In genomic region chr4:86558799-86559198, GRCh38 we compare ENCODE assay signal across 29 cellular contexts. TPM values are rescaled to one million over a fixed set of nuclear protein-coding genes. Genes with fewer than 3 reads are reported as not detected.
DNase-seq lines count a peak whose midpoint lies in the region; ATAC-seq and TF ChIP-seq lines count a peak whose summit lies in the region.
"Had no signal": no experiment of that assay in that cellular context is flagged by ENCODE, and none has a peak within 500 bp of the region (broad histone marks: within the 10 kb centered on the region; RNA-seq: fewer than 3 reads in every experiment).

No MANE protein-coding gene starts in this region.

- no peak overlapping the region for H3K9ac ChIP-seq in SK-N-MC (ENCODE audit: insufficient read length)

- H3K9me3 Mint-ChIP-seq in CD4-positive, alpha-beta memory T cell = peaks cover 0 to 4% (median 0%) of the 10 kb centered on the region in 8 donors
- H3K9me3 Mint-ChIP-seq: CD8-positive, alpha-beta T cell had no signal

- no peak overlapping the region for H3K4me3 Mint-ChIP-seq in CD4-positive, alpha-beta memory T cell
- H3K4me3 Mint-ChIP-seq: CD8-positive, alpha-beta T cell; natural killer cell had no signal

- H3K4me3 ChIP-seq in A673 (ENCODE audit: low read depth, low read length, poor library complexity, severe bottlenecking) (no peak overlapping the region), SK-N-MC (no peak overlapping the region)
- no peak overlapping the region for H3K4me3 ChIP-seq in CD4-positive, alpha-beta memory T cell (ENCODE audit: low read length in 2 of 2)
- H3K4me3 ChIP-seq: adrenal gland, coronary artery, esophagus muscularis mucosa, MG63, PC-9, tibial nerve had no signal

- DNase-seq in A673 (ENCODE audit: low spot score) (no peak), LoVo (ENCODE audit: low spot score) (peak; percentile 56), SK-N-MC (ENCODE audit: low read depth, low spot score) (no peak), foreskin keratinocyte (peak; percentile 75 to 89), globus pallidus (ENCODE audit: low spot score) (no peak), activated T-cell treated with anti-CD3 and anti-CD28 coated beads for 4 hours (no peak)
- DNase-seq in CD4-positive, alpha-beta memory T cell = no peak
- DNase-seq: activated CD4-positive, alpha-beta T cell treated with anti-CD3 and anti-CD28 coated beads for 48 hours; activated naive CD4-positive, alpha-beta T cell treated with Interleukin-2 at 50 U/mL for 16 hours; activated T-cell treated with anti-CD3 and anti-CD28 coated beads, Interleukin-2, amount 50 U/mL, for 48 hours; adrenal gland; CD8-positive, alpha-beta T cell; effector memory CD4-positive, alpha-beta T cell; islet precursor cell; MG63; natural killer cell; NCI-H2029 treated with DMSO at 0.1 percent for 48 hours; NCI-H345; occipital lobe; PC-9; SHP77; stimulated activated CD4-positive, alpha-beta T cell treated with anti-CD3 and anti-CD28 coated beads, Interleukin-2, amount 100 ng/mL, for 24 hours; SW 1271; T1000; WERI-Rb-1 had no signal

- no peaks in the 10 kb centered on the region for H3K36me3 Mint-ChIP-seq in CD4-positive, alpha-beta memory T cell
- H3K36me3 Mint-ChIP-seq: CD8-positive, alpha-beta T cell; natural killer cell had no signal

- peaks cover 74% of the 10 kb centered on the region for H3K4me1 ChIP-seq in A673 (ENCODE audit: insufficient read depth, low read length, poor library complexity, severe bottlenecking)
- peaks cover 31% of the 10 kb centered on the region for H3K4me1 ChIP-seq in foreskin keratinocyte
- peaks cover 32% of the 10 kb centered on the region for H3K4me1 ChIP-seq in CD4-positive, alpha-beta memory T cell (ENCODE audit: insufficient read depth, low read length)
- H3K4me1 ChIP-seq: esophagus muscularis mucosa had no signal

- no TSS peak for BruUV-seq in A673 (replicated peaks; lab: Mats Ljungman, UMichigan)

- peak overlapping the region; percentile 99 for H3K27ac ChIP-seq in A673 (ENCODE audit: low read depth, low read length, poor library complexity, severe bottlenecking)
- H3K27ac ChIP-seq in SK-N-MC = peak overlapping the region; percentile 100
- peak overlapping the region; percentile 82 for H3K27ac ChIP-seq in foreskin keratinocyte
- H3K27ac ChIP-seq in CD4-positive, alpha-beta memory T cell (ENCODE audit: low read depth, low read length) = no peak overlapping the region
- H3K27ac ChIP-seq: adrenal gland, coronary artery, esophagus muscularis mucosa, PC-9, tibial nerve, WERI-Rb-1 had no signal

- no peak overlapping the region for H3K27ac Mint-ChIP-seq in CD4-positive, alpha-beta memory T cell
- H3K27ac Mint-ChIP-seq: CD8-positive, alpha-beta T cell; natural killer cell had no signal

- H3K4me1 Mint-ChIP-seq in CD4-positive, alpha-beta memory T cell = peaks cover 11 to 16% (median 12%) of the 10 kb centered on the region in 4 donors

- no peaks in the 10 kb centered on the region for H3K27me3 ChIP-seq in A673 (replicated peaks; ENCODE audit: insufficient read depth, low read depth, low read length, poor library complexity)
- H3K27me3 ChIP-seq in foreskin keratinocyte = no peaks in the 10 kb centered on the region
- no peaks in the 10 kb centered on the region for H3K27me3 ChIP-seq in CD4-positive, alpha-beta memory T cell (ENCODE audit: insufficient read depth, low read length)
- H3K27me3 ChIP-seq: adrenal gland, esophagus muscularis mucosa, MG63, tibial nerve had no signal

- H3K27me3 Mint-ChIP-seq in CD4-positive, alpha-beta memory T cell = peaks cover 0 to 2% of the 10 kb centered on the region in 2 donors

- no peak for TF ChIP-seq CTCF in A673 (conservative IDR thresholded peaks at IDR 0.05; ENCODE audit: low read depth, low read length)
- TF ChIP-seq CTCF in foreskin keratinocyte (conservative IDR thresholded peaks at IDR 0.05) = no peak

- H3K36me3 ChIP-seq in A673 (ENCODE audit: insufficient read depth, low read length, poor library complexity, severe bottlenecking) (no peaks in the 10 kb centered on the region), SK-N-MC (ENCODE audit: insufficient read depth, low read length) (no peaks in the 10 kb centered on the region)
- H3K36me3 ChIP-seq in CD4-positive, alpha-beta memory T cell (ENCODE audit: insufficient read depth, low read length) = no peaks in the 10 kb centered on the region
- H3K36me3 ChIP-seq: adrenal gland, esophagus muscularis mucosa, MG63, tibial nerve, WERI-Rb-1 had no signal

- H3K9me3 ChIP-seq in A673 (ENCODE audit: low read depth, low read length, poor library complexity, severe bottlenecking) (no peaks in the 10 kb centered on the region), SK-N-MC (ENCODE audit: low read depth, low read length) (no peaks in the 10 kb centered on the region)
- no peaks in the 10 kb centered on the region for H3K9me3 ChIP-seq in CD4-positive, alpha-beta memory T cell (ENCODE audit: control insufficient read depth in 1 of 2, low read length in 2 of 2)
- H3K9me3 ChIP-seq: adrenal gland, esophagus muscularis mucosa, MG63, tibial nerve had no signal

- POLR2A ChIA-PET in A673 (lab: Charles Lee; ENCODE audit: low non-redundant PET) = no interaction called here
- POLR2A ChIA-PET in CD4-positive, alpha-beta memory T cell (lab: Charles Lee; ENCODE audit: partially characterized antibody) = no interaction called here

- ATAC-seq in foreskin keratinocyte (peak; percentile 91), HG02678 (IDR thresholded peaks at IDR 0.05; ENCODE audit: unreplicated experiment) (no peak)
- ATAC-seq: CD8-positive, alpha-beta T cell; natural killer cell had no signal

- intact Hi-C loops in A673 (cut with micrococcal nuclease; ENCODE audit: unreplicated experiment) = no loop called here
- intact Hi-C loops in CD4-positive, alpha-beta memory T cell (cut with micrococcal nuclease) = no loop called here

- CTCF ChIA-PET in A673 (lab: Charles Lee) = no interaction called here
- CTCF ChIA-PET in CD4-positive, alpha-beta memory T cell (lab: Charles Lee; ENCODE audit: partially characterized antibody) = no interaction called here

RNA-seq across cellular contexts. Expression of gene PTPN13, which starts 35.3 kb away (rescaled TPM):
- total RNA-seq in A673 (2021) (103 and 107 TPM in 2 replicates), foreskin keratinocyte (65.2 and 73.5 TPM in 2 replicates)
- polyA plus RNA-seq in foreskin keratinocyte = 8.9 and 12.0 TPM in 2 replicates
- total RNA-seq in CD4-positive, alpha-beta memory T cell = 1 to 10 TPM; 7.6 to 7.8 TPM
- polyA plus RNA-seq in CD4-positive, alpha-beta memory T cell = 10 to 100 TPM in 1 of 2 donors, 1 to 10 TPM in 1; 1.5 to 11.9 TPM

Comparison
In these comparisons a context has a peak if more than half of its experiments do, and no peak if none do; other contexts are left out.
1. DNase-seq: peak in LoVo (single experiment) and foreskin keratinocyte (2 of 2); none in A673 (single experiment), SK-N-MC (single experiment), globus pallidus (single experiment), CD4-positive, alpha-beta memory T cell (0 of 5) and activated T-cell treated with anti-CD3 and anti-CD28 coated beads for 4 hours (single experiment).